Comparison of ENCODE assay signal across 1 cellular context in the genomic region with DNA sequence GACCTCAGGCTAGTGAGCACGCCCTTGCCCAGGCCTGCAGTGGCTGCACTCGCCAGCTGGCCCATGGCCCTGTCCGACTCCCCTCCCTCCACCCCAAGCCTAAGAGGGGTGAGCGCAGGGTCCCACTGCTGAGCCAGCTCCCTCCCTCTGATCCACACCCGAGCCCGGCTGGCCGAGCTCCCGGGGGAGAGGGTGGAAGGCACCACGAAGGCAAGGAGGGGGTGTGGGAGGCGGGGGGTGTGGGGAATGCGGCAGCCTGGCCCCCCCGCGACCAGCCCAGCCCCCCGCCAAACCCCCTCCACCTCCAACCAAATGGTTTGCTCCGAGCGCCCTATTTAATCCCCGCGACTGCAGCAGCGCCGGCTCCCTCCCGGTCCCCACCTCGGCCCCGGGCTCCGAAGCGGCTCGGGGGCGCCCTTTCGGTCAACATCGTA.
TF ChIP-seq lines count a peak whose summit lies in the region.

A gene with protein sequence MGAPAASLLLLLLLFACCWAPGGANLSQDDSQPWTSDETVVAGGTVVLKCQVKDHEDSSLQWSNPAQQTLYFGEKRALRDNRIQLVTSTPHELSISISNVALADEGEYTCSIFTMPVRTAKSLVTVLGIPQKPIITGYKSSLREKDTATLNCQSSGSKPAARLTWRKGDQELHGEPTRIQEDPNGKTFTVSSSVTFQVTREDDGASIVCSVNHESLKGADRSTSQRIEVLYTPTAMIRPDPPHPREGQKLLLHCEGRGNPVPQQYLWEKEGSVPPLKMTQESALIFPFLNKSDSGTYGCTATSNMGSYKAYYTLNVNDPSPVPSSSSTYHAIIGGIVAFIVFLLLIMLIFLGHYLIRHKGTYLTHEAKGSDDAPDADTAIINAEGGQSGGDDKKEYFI (plus strand): TSS at position 362 of the 434 bp plus-strand sequence. CDS start 151 bp downstream, outside the sequence.

TF ChIP-seq in endothelial cell of umbilical vein, 7 proteins besides CTCF, POLR2A, EP300 and RAD21:
- TF ChIP-seq JUN (IDR thresholded peaks at IDR 0.05; ENCODE audit: borderline replicate concordance, insufficient read depth, insufficient read length, low read depth) (no peak), MYC (IDR thresholded peaks at IDR 0.05; ENCODE audit: low read depth, low read length) (no peak)
